In genomic region chr7:146002431-146003078, GRCh38 we compare ENCODE assay signal across 12 cellular contexts.
DNase-seq lines count a peak whose midpoint lies in the region; ATAC-seq lines count a peak whose summit lies in the region.
"Had no signal": no experiment of that assay in that cellular context is flagged by ENCODE, and none has a peak within 500 bp of the region (broad histone marks: within the 10 kb centered on the region; RNA-seq: fewer than 3 reads in every experiment).

No MANE protein-coding gene starts in this region.

- ATAC-seq in GM18511 (IDR thresholded peaks at IDR 0.05; ENCODE audit: unreplicated experiment) (peak; percentile 98), GM21576 (IDR thresholded peaks at IDR 0.05; ENCODE audit: unreplicated experiment) (peak; percentile 96), HG03108 (IDR thresholded peaks at IDR 0.05; ENCODE audit: unreplicated experiment) (peak; percentile 89)
- ATAC-seq: activated CD8-positive, alpha-beta T cell treated with anti-CD3 and anti-CD28 coated beads for 36 hours; GM23338 had no signal

- DNase-seq in RKO (ENCODE audit: low spot score) (peak; percentile 9), NOMO-1 treated with DMSO at 0.1 percent for 48 hours (lab: John Stamatoyannopoulos, UW; ENCODE audit: unreplicated experiment) (no peak), DMS153 (lab: John Stamatoyannopoulos, UW) (no peak), NCI-H510A treated with DMSO at 0.1 percent for 48 hours (lab: John Stamatoyannopoulos, UW) (no peak)
- DNase-seq in activated CD4-positive, alpha-beta T cell treated with anti-CD3 and anti-CD28 coated beads for 48 hours: no peak
- DNase-seq: activated CD8-positive, alpha-beta T cell treated with anti-CD3 and anti-CD28 coated beads for 36 hours; Karpas-422; tibial artery had no signal
